Comparison of ENCODE assay signal across 10 cellular contexts in the genomic region with DNA sequence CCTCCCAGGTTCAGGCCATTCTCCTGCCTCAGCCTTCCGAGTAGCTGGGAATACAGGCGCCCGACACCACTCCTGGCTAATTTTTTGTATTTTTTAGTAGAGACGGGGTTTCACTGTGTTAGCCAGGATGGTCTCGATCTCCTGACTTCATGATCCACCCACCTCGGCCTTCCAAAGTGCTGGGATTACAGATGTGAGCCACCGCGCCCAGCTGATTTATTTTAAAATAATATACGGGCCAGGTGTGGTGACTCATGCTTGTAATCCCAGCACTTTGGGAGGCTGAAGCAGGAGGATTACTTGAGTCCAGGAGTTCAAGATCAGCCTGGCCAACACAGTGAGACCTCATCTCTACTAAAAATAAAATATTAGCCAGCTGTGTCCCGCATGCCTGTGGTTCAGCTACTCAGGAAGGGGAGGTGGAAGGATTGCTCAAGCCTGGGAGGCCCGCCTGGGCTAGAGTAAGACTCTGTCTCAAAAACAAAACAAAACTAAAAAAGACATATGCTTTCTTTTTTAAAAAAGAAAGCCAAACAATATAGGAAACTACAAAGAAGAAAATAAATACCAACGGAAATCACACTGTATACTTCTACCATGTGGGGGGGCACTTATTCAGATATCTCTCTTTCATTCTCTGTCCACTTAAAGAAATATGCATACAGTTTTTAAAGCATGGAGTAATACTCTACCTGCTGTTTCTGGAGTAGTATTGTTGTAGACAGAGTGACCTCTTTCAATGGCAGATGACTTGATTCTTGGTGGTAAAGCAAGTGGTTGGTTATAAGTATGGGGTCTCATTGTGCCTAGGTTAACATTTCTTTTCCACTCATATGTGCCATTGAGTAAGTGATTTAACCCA. TPM values are rescaled to one million over a fixed set of nuclear protein-coding genes. Genes with fewer than 3 reads are reported as not detected.
DNase-seq lines count a peak whose midpoint lies in the region; ATAC-seq and TF ChIP-seq lines count a peak whose summit lies in the region.
"Had no signal": no experiment of that assay in that cellular context is flagged by ENCODE, and none has a peak within 500 bp of the region (broad histone marks: within the 10 kb centered on the region; RNA-seq: fewer than 3 reads in every experiment).

No MANE protein-coding gene starts in this region.

- H3K27me3 ChIP-seq in smooth muscle cell (ENCODE audit: low read depth): no peaks in the 10 kb centered on the region
- H3K27me3 ChIP-seq: cardiac muscle cell, Peyer's patch had no signal

- no peak for TF ChIP-seq CTCF in choroid plexus epithelial cell (conservative IDR thresholded peaks at IDR 0.05; ENCODE audit: low read depth, low read length)
- no peak for TF ChIP-seq CTCF in smooth muscle cell (IDR thresholded peaks at IDR 0.05; ENCODE audit: borderline replicate concordance, insufficient read depth, poor library complexity, severe bottlenecking)

- no peaks in the 10 kb centered on the region for H3K36me3 ChIP-seq in smooth muscle cell (ENCODE audit: low read depth)
- H3K36me3 ChIP-seq: cardiac muscle cell, Peyer's patch had no signal

- peak overlapping the region; percentile 50 for H3K4me2 ChIP-seq in smooth muscle cell

- H3K4me3 ChIP-seq in choroid plexus epithelial cell (ENCODE audit: low read depth, low read length): no peak overlapping the region
- no peak overlapping the region for H3K4me3 ChIP-seq in smooth muscle cell
- H3K4me3 ChIP-seq: cardiac muscle cell had no signal

- no peaks in the 10 kb centered on the region for H3K79me2 ChIP-seq in smooth muscle cell (ENCODE audit: low read depth)

- no peak for ATAC-seq in GM21529 (IDR thresholded peaks at IDR 0.05; ENCODE audit: unreplicated experiment)

- no peaks in the 10 kb centered on the region for H3F3A ChIP-seq in smooth muscle cell (ENCODE audit: low read depth)

- H3K9me3 ChIP-seq in smooth muscle cell (replicated peaks; ENCODE audit: low read depth): no peaks in the 10 kb centered on the region
- H3K9me3 ChIP-seq: Peyer's patch had no signal

- peak overlapping the region; percentile 70 for H2AFZ ChIP-seq in smooth muscle cell (ENCODE audit: low read depth)

- H3K27ac ChIP-seq in smooth muscle cell (ENCODE audit: low read depth): peak overlapping the region; percentile 53
- H3K27ac ChIP-seq: cardiac muscle cell had no signal

- H4K20me1 ChIP-seq in smooth muscle cell (ENCODE audit: low read depth): no peaks in the 10 kb centered on the region

- H3K4me1 ChIP-seq in smooth muscle cell (ENCODE audit: low read depth): no peaks in the 10 kb centered on the region

- 58% methylated on average over 12 of the region's 12 CpGs for WGBS in smooth muscle cell (ENCODE audit: low lambda C conversion rate)

- no peak overlapping the region for H3K9ac ChIP-seq in smooth muscle cell (ENCODE audit: low read depth)

- DNase-seq in SIG-M5 treated with dmso at 0.1 percent for 504 hours (lab: John Stamatoyannopoulos, UW; ENCODE audit: unreplicated experiment) (peak; percentile 43), SIG-M5 (lab: John Stamatoyannopoulos, UW) (no peak), NCI-H226 (peak; percentile 54), choroid plexus epithelial cell (ENCODE audit: low read depth) (peak; percentile 94), smooth muscle cell (lab: John Stamatoyannopoulos, UW; ENCODE audit: unreplicated experiment) (no peak), NCI-H82 treated with DMSO at 0.1 percent for 48 hours (lab: John Stamatoyannopoulos, UW; ENCODE audit: unreplicated experiment) (no peak)
- no peak for DNase-seq in stimulated activated naive CD4-positive, alpha-beta T cell (lab: John Stamatoyannopoulos, UW)
- DNase-seq: Peyer's patch had no signal

RNA-seq across cellular contexts. Expression of a gene that starts 0.9 kb away (rescaled TPM):
- total RNA-seq in smooth muscle cell: 18.6 and 28.4 TPM in 2 replicates
- 14.5 and 14.6 TPM in 2 replicates for polyA plus RNA-seq in smooth muscle cell

RNA-seq across cellular contexts. Expression of a gene that starts 57.7 kb away (rescaled TPM):
- total RNA-seq in smooth muscle cell: 30.7 and 34.0 TPM in 2 replicates
- polyA plus RNA-seq in smooth muscle cell: 26.0 and 56.0 TPM in 2 replicates

Comparison
In these comparisons a context has a peak if more than half of its experiments do, and no peak if none do; other contexts are left out.
1. DNase-seq: peak in SIG-M5 treated with dmso at 0.1 percent for 504 hours (single experiment), NCI-H226 (single experiment) and choroid plexus epithelial cell (single experiment); none in SIG-M5 (single experiment), smooth muscle cell (single experiment), NCI-H82 treated with DMSO at 0.1 percent for 48 hours (single experiment) and stimulated activated naive CD4-positive, alpha-beta T cell (0 of 6).